In genomic region chr12:54284070-54284780, GRCh38 we compare ENCODE assay signal across 8 cellular contexts. TPM values are rescaled to one million over a fixed set of nuclear protein-coding genes. Genes with fewer than 3 reads are reported as not detected.
A peak's percentile ranks its signal among the peaks of the same experiment; 100 is the strongest.
DNase-seq lines count a peak whose midpoint lies in the region; ATAC-seq and TF ChIP-seq lines count a peak whose summit lies in the region.
"Not testable (repeated sequence)": the region's sequence is repeated elsewhere in the genome, so short reads cannot be mapped to it uniquely, and the experiment has no call there.

No MANE protein-coding gene starts in this region.

- not testable (repeated sequence) for H3K9me2 ChIP-seq in OCI-LY7 (ENCODE audit: insufficient read depth, low read length)

- H3K36me3 ChIP-seq in OCI-LY7 (ENCODE audit: insufficient read depth, low read length) (peaks cover 83% of the 10 kb centered on the region), duodenal mucosa (ENCODE audit: control insufficient read depth in 1 of 2, insufficient read depth in 2 of 2, low read length in 2 of 2) (peaks cover 42 to 57% of the 10 kb centered on the region in 2 donors), left ventricle myocardium inferior (peaks cover 74% of the 10 kb centered on the region)
- peaks cover 37 to 69% (median 53%) of the 10 kb centered on the region in 3 experiments for H3K36me3 ChIP-seq in naive thymus-derived CD4-positive, alpha-beta T cell (ENCODE audit: control insufficient read depth in 2 of 3, insufficient read depth in 3 of 3, low read length in 3 of 3)

- H3K23ac ChIP-seq in H9 (ENCODE audit: insufficient read length, low read depth, low read length), result not testable (repeated sequence)

- H3K4me3 Mint-ChIP-seq in H9; activated CD8-positive, alpha-beta memory T cell treated with anti-CD3 and anti-CD28 coated beads, Interleukin-2, amount 10 ng/mL, durations not matched to agents 7 days and 5 days: not testable (repeated sequence)
- H3K4me3 Mint-ChIP-seq in naive thymus-derived CD4-positive, alpha-beta T cell, result peak overlapping the region in 1 of 10 donors; percentile 60

- H3K36me3 Mint-ChIP-seq in H9 (ENCODE audit: insufficient read depth in 1 of 3, low read depth in 3 of 3), result peaks cover 0 to 18% (median 0%) of the 10 kb centered on the region in 3 experiments; a peak in 3 of 7 replicates
- H3K36me3 Mint-ChIP-seq in activated CD8-positive, alpha-beta memory T cell treated with anti-CD3 and anti-CD28 coated beads, Interleukin-2, amount 10 ng/mL, durations not matched to agents 7 days and 5 days, result peaks cover 33% of the 10 kb centered on the region
- H3K36me3 Mint-ChIP-seq in naive thymus-derived CD4-positive, alpha-beta T cell, result peaks cover 18 to 46% (median 37%) of the 10 kb centered on the region in 5 donors

- intact Hi-C loops in OCI-LY7 (cut with micrococcal nuclease; ENCODE audit: unreplicated experiment); left ventricle myocardium inferior (cut with micrococcal nuclease); naive thymus-derived CD4-positive, alpha-beta T cell (cut with micrococcal nuclease): not testable (repeated sequence)

- not testable (repeated sequence) for H4K5ac ChIP-seq in H9 (ENCODE audit: insufficient read length, low read depth, low read length)

- no CpG with 5 or more reads among the region's 2 CpGs for WGBS in H9 (ENCODE audit: extremely low coverage, insufficient read length, low lambda C conversion rate)

- H4K91ac ChIP-seq in H9 (ENCODE audit: insufficient read length, low read depth, low read length), result not testable (repeated sequence)

- not testable (repeated sequence) for H4K20me1 ChIP-seq in H9 (ENCODE audit: control insufficient read depth, insufficient read depth, insufficient read length)
- peaks cover 50% of the 10 kb centered on the region for H4K20me1 ChIP-seq in OCI-LY7 (ENCODE audit: insufficient read depth, low read length)

- H3K27ac Mint-ChIP-seq in H9, result peak overlapping the region in 2 of 3 experiments; percentile 44 to 91; a peak in 4 of 7 replicates
- peak overlapping the region; percentile 64 for H3K27ac Mint-ChIP-seq in activated CD8-positive, alpha-beta memory T cell treated with anti-CD3 and anti-CD28 coated beads, Interleukin-2, amount 10 ng/mL, durations not matched to agents 7 days and 5 days
- peak overlapping the region in 5 of 9 donors; percentile 16 to 84 (median 54) for H3K27ac Mint-ChIP-seq in naive thymus-derived CD4-positive, alpha-beta T cell

- H3K56ac ChIP-seq in H9 (ENCODE audit: insufficient read length, low read depth, low read length), result not testable (repeated sequence)

- H3K9me3 Mint-ChIP-seq in H9; activated CD8-positive, alpha-beta memory T cell treated with anti-CD3 and anti-CD28 coated beads, Interleukin-2, amount 10 ng/mL, durations not matched to agents 7 days and 5 days (ENCODE audit: low read depth); naive thymus-derived CD4-positive, alpha-beta T cell: not testable (repeated sequence)

- not testable (repeated sequence) for H2AFZ ChIP-seq in H9 (ENCODE audit: low read length); OCI-LY7 (ENCODE audit: low read length)

- not testable (repeated sequence) for TF ChIP-seq CTCF in AG04450 (IDR thresholded peaks at IDR 0.05; ENCODE audit: low read depth, low read length); H9 (conservative IDR thresholded peaks at IDR 0.05); OCI-LY7 (conservative IDR thresholded peaks at IDR 0.05; ENCODE audit: low read length); left ventricle myocardium inferior (IDR thresholded peaks at IDR 0.05; ENCODE audit: borderline replicate concordance)

- not testable (repeated sequence) for H2BK20ac ChIP-seq in H9 (ENCODE audit: low read depth, low read length, poor library complexity, severe bottlenecking)

- H2BK120ac ChIP-seq in H9 (ENCODE audit: low read depth, low read length, poor library complexity, severe bottlenecking), result not testable (repeated sequence)

- H3K14ac ChIP-seq in H9 (ENCODE audit: insufficient read depth, low read length), result not testable (repeated sequence)

- H3K4me1 ChIP-seq in H9 (ENCODE audit: insufficient read depth, low read length), result not testable (repeated sequence)
- H3K4me1 ChIP-seq in OCI-LY7 (ENCODE audit: insufficient read depth, low read length, poor library complexity, severe bottlenecking) (peaks cover 52% of the 10 kb centered on the region), duodenal mucosa (ENCODE audit: control insufficient read depth in 1 of 2, insufficient read depth in 2 of 2, low read length in 2 of 2) (peaks cover 54 to 65% of the 10 kb centered on the region in 2 donors), left ventricle myocardium inferior (peaks cover 73% of the 10 kb centered on the region)
- peaks cover 44% of the 10 kb centered on the region in 2 donors for H3K4me1 ChIP-seq in naive thymus-derived CD4-positive, alpha-beta T cell (ENCODE audit: control insufficient read depth in 2 of 2, insufficient read depth in 2 of 2, low read length in 2 of 2)

- H3K9me3 ChIP-seq in AG04450 (ENCODE audit: control insufficient read depth, insufficient read depth, low read length); H9 (ENCODE audit: control insufficient read depth, low read depth, low read length); OCI-LY7 (ENCODE audit: low read length); duodenal mucosa (ENCODE audit: control insufficient read depth in 1 of 2, low read length in 2 of 2); left ventricle myocardium inferior (replicated peaks); naive thymus-derived CD4-positive, alpha-beta T cell (ENCODE audit: control insufficient read depth in 2 of 3, low read length in 3 of 3): not testable (repeated sequence)

- not testable (repeated sequence) for H3K27me3 Mint-ChIP-seq in H9 (ENCODE audit: low read depth); activated CD8-positive, alpha-beta memory T cell treated with anti-CD3 and anti-CD28 coated beads, Interleukin-2, amount 10 ng/mL, durations not matched to agents 7 days and 5 days; naive thymus-derived CD4-positive, alpha-beta T cell

- H3T11ph ChIP-seq in H9 (ENCODE audit: low read length), result not testable (repeated sequence)

- H3K4ac ChIP-seq in H9 (ENCODE audit: low read depth, low read length), result not testable (repeated sequence)

- H3K27ac ChIP-seq in AG04450 (ENCODE audit: low read depth, low read length); H9 (ENCODE audit: insufficient read length, low read depth, low read length); OCI-LY7 (ENCODE audit: low read depth, low read length, poor library complexity, severe bottlenecking); duodenal mucosa (ENCODE audit: low read depth, low read length): not testable (repeated sequence)
- peak overlapping the region; percentile 4 for H3K27ac ChIP-seq in left ventricle myocardium inferior (replicated peaks)
- peak overlapping the region; percentile 92 for H3K27ac ChIP-seq in naive thymus-derived CD4-positive, alpha-beta T cell (ENCODE audit: low read depth, low read length)
- peak overlapping the region in 2 of 21 experiments; percentile 19 to 20 for H3K27ac ChIP-seq in skin epidermis

- not testable (repeated sequence) for H2BK15ac ChIP-seq in H9 (ENCODE audit: low read depth, low read length)

- H2BK12ac ChIP-seq in H9 (ENCODE audit: insufficient read length, low read depth, low read length), result not testable (repeated sequence)

- not testable (repeated sequence) for H3K79me1 ChIP-seq in H9 (ENCODE audit: insufficient read depth, low read depth, low read length, poor library complexity, severe bottlenecking)

- not testable (repeated sequence) for DNase-seq in AG04450 (ENCODE audit: low read depth, low spot score); H9; OCI-LY7 (ENCODE audit: low spot score); activated CD8-positive, alpha-beta memory T cell treated with anti-CD3 and anti-CD28 coated beads, Interleukin-2, amount 10 ng/mL, durations not matched to agents 7 days and 5 days; left ventricle myocardium inferior; naive thymus-derived CD4-positive, alpha-beta T cell

- POLR2A ChIA-PET in AG04450 (lab: Yijun Ruan, JAX) (interaction anchor here (1.0 kb wide), 1 partner anchor 75 kb away, joined by 4 read pairs; no protein-coding TSS in a partner anchor), OCI-LY7 (lab: Charles Lee) (interaction anchor here (0.8 to 1.2 kb wide), 4 partner anchors 15 to 267 kb away, joined by 3 read pairs; no protein-coding TSS in a partner anchor)
- POLR2A ChIA-PET in naive thymus-derived CD4-positive, alpha-beta T cell (lab: Charles Lee), result interaction anchor here (0.6 to 3.2 kb wide), 6 partner anchors 9 to 84 kb away, joined by 3 to 17 read pairs (median 4); no protein-coding TSS in a partner anchor

- H3K4me3 ChIP-seq in AG04450 (ENCODE audit: low read depth, low read length) (peak overlapping the region; percentile 93), OCI-LY7 (ENCODE audit: low read depth, low read length, poor library complexity, severe bottlenecking) (peak overlapping the region; percentile 89), duodenal mucosa (ENCODE audit: low read depth in 1 of 2, low read length in 2 of 2) (peak overlapping the region; percentile 88 to 100), left ventricle myocardium inferior (peak overlapping the region; percentile 81), skin epidermis (peak overlapping the region in 4 of 7 experiments; percentile 14 to 90 (median 82))
- H3K4me3 ChIP-seq in naive thymus-derived CD4-positive, alpha-beta T cell (ENCODE audit: low read length), result not testable (repeated sequence)

- not testable (repeated sequence) for H2AK5ac ChIP-seq in H9 (ENCODE audit: insufficient read length, low read length)

- peaks cover 26 to 38% of the 10 kb centered on the region in 2 experiments for H3K4me1 Mint-ChIP-seq in H9
- H3K4me1 Mint-ChIP-seq in activated CD8-positive, alpha-beta memory T cell treated with anti-CD3 and anti-CD28 coated beads, Interleukin-2, amount 10 ng/mL, durations not matched to agents 7 days and 5 days, result peaks cover 43% of the 10 kb centered on the region
- peaks cover 0 to 61% (median 43%) of the 10 kb centered on the region in 7 donors for H3K4me1 Mint-ChIP-seq in naive thymus-derived CD4-positive, alpha-beta T cell

- H3K9ac ChIP-seq in H9 (ENCODE audit: extremely low read depth, insufficient read length, low read length), result not testable (repeated sequence)
- peak overlapping the region; percentile 26 to 98 for H3K9ac ChIP-seq in duodenal mucosa (ENCODE audit: low read depth in 1 of 2, low read length in 2 of 2)

- CTCF ChIA-PET in AG04450 (lab: Charles Lee), result interaction anchor here (0.8 to 4.1 kb wide), 7 partner anchors 33 to 95 kb away, joined by 3 to 37 read pairs (median 3); partner anchors contain the start of gene COPZ1
- CTCF ChIA-PET in OCI-LY7 (lab: Charles Lee; ENCODE audit: unreplicated experiment), result not testable (repeated sequence)
- CTCF ChIA-PET in activated CD8-positive, alpha-beta memory T cell treated with anti-CD3 and anti-CD28 coated beads, Interleukin-2, amount 10 ng/mL, durations not matched to agents 7 days and 5 days (lab: Charles Lee), result interaction anchor here (0.7 to 3.1 kb wide), 8 partner anchors 7 to 84 kb away, joined by 3 to 21 read pairs (median 3); no protein-coding TSS in a partner anchor
- CTCF ChIA-PET in naive thymus-derived CD4-positive, alpha-beta T cell (lab: Charles Lee), result interaction anchor here (1.2 kb wide), 1 partner anchor 33 kb away, joined by 4 read pairs; no protein-coding TSS in a partner anchor

- H3K23me2 ChIP-seq in H9 (ENCODE audit: insufficient read length, low read depth, low read length, poor library complexity, severe bottlenecking), result not testable (repeated sequence)

- H3K18ac ChIP-seq in H9 (ENCODE audit: insufficient read length, low read depth, low read length), result not testable (repeated sequence)

- H2BK5ac ChIP-seq in H9 (ENCODE audit: insufficient read length, low read length), result not testable (repeated sequence)

- not testable (repeated sequence) for ATAC-seq in activated CD8-positive, alpha-beta memory T cell treated with anti-CD3 and anti-CD28 coated beads, Interleukin-2, amount 10 ng/mL, durations not matched to agents 7 days and 5 days; naive thymus-derived CD4-positive, alpha-beta T cell

- BruUV-seq in OCI-LY7 (replicated peaks; lab: Mats Ljungman, UMichigan), result TSS peak; percentile 57

- not testable (repeated sequence) for H4K8ac ChIP-seq in H9 (replicated peaks; ENCODE audit: insufficient read length, low read depth, low read length)

- H3K79me2 ChIP-seq in H9 (ENCODE audit: insufficient read depth, low read length), result not testable (repeated sequence)
- peaks cover 49% of the 10 kb centered on the region for H3K79me2 ChIP-seq in OCI-LY7 (ENCODE audit: insufficient read depth, low read depth, low read length)

- H3K27me3 ChIP-seq in AG04450 (ENCODE audit: control insufficient read depth, insufficient read depth, low read length); H9 (ENCODE audit: insufficient read depth, low read length); duodenal mucosa (ENCODE audit: control insufficient read depth in 1 of 2, insufficient read depth in 2 of 2, low read length in 2 of 2); left ventricle myocardium inferior (ENCODE audit: low read depth); naive thymus-derived CD4-positive, alpha-beta T cell (ENCODE audit: control insufficient read depth in 2 of 2, insufficient read depth in 2 of 2, low read length in 2 of 2): not testable (repeated sequence)

- not testable (repeated sequence) for H3K4me2 ChIP-seq in H9 (ENCODE audit: insufficient read depth, insufficient read length, low read length)
- H3K4me2 ChIP-seq in OCI-LY7 (ENCODE audit: low read length), result peak overlapping the region; percentile 70

RNA-seq across cellular contexts. Expression of gene HNRNPA1, which starts 3.7 kb away (rescaled TPM):
- polyA plus RNA-seq in AG04450 (2011; rRNA removed), result 741 and 845 TPM in 2 replicates
- polyA minus RNA-seq in AG04450 (2011; rRNA and poly(A)+ RNA removed), result 1,089 and 1,312 TPM in 2 replicates
- total RNA-seq in H9 (2021) (3,193 and 3,242 TPM in 2 replicates), OCI-LY7 (2022) (2,128 and 2,331 TPM in 2 replicates), left ventricle myocardium inferior (423 TPM)
- total RNA-seq in OCI-LY7 (2014; rRNA removed; shearing (Covaris generic)), result 713 and 899 TPM in 2 replicates
- total RNA-seq in activated CD8-positive, alpha-beta memory T cell treated with anti-CD3 and anti-CD28 coated beads, Interleukin-2, amount 10 ng/mL, durations not matched to agents 7 days and 5 days, result 1,000 to 10,000 TPM; 1,232 to 1,373 TPM
- 1,000 to 10,000 TPM; 1,019 to 1,660 (median 1,193) TPM for total RNA-seq in naive thymus-derived CD4-positive, alpha-beta T cell
- polyA plus RNA-seq in naive thymus-derived CD4-positive, alpha-beta T cell, result 1,000 to 10,000 TPM in 1 of 2 donors, 100 to 1,000 TPM in 1; 933 to 1,045 TPM

RNA-seq across cellular contexts. Expression of gene CBX5, which starts 4.3 kb away (rescaled TPM):
- 49.0 and 62.3 TPM in 2 replicates for polyA plus RNA-seq in AG04450 (2011; rRNA removed)
- polyA minus RNA-seq in AG04450 (2011; rRNA and poly(A)+ RNA removed), result 57.1 and 101 TPM in 2 replicates
- total RNA-seq in H9 (2021) (204 and 206 TPM in 2 replicates), OCI-LY7 (2022) (299 and 321 TPM in 2 replicates), left ventricle myocardium inferior (44.1 TPM)
- total RNA-seq in OCI-LY7 (2014; rRNA removed; shearing (Covaris generic)), result 97.8 and 115 TPM in 2 replicates
- 100 to 1,000 TPM; 102 to 113 TPM for total RNA-seq in activated CD8-positive, alpha-beta memory T cell treated with anti-CD3 and anti-CD28 coated beads, Interleukin-2, amount 10 ng/mL, durations not matched to agents 7 days and 5 days
- 100 to 1,000 TPM in 1 of 5 experiments, 10 to 100 TPM in 4; 40.3 to 133 (median 77.2) TPM for total RNA-seq in naive thymus-derived CD4-positive, alpha-beta T cell
- polyA plus RNA-seq in naive thymus-derived CD4-positive, alpha-beta T cell, result 10 to 100 TPM; 28.2 to 34.5 TPM

RNA-seq across cellular contexts. Expression of gene NFE2, which starts 16.6 kb away (rescaled TPM):
- polyA plus RNA-seq in AG04450 (2011; rRNA removed), result 0.25 and 0.37 TPM in 2 replicates
- 0.30 and 0.41 TPM in 2 replicates for polyA minus RNA-seq in AG04450 (2011; rRNA and poly(A)+ RNA removed)
- 1.2 and 1.5 TPM in 2 replicates for total RNA-seq in H9 (2021)
- total RNA-seq in OCI-LY7 (2014; rRNA removed; shearing (Covaris generic)), result not detected in 2 replicates
- total RNA-seq in OCI-LY7 (2022), result not detected in 2 replicates
- not detected for total RNA-seq in activated CD8-positive, alpha-beta memory T cell treated with anti-CD3 and anti-CD28 coated beads, Interleukin-2, amount 10 ng/mL, durations not matched to agents 7 days and 5 days
- total RNA-seq in left ventricle myocardium inferior, result 0.71 TPM
- 10 to 100 TPM in 1 of 5 experiments, 1 to 10 TPM in 1, not detected in 3; 2.0 to 23.3 TPM for total RNA-seq in naive thymus-derived CD4-positive, alpha-beta T cell
- under 1 TPM in 1 of 2 donors, not detected in 1; 0.61 TPM for polyA plus RNA-seq in naive thymus-derived CD4-positive, alpha-beta T cell

RNA-seq across cellular contexts. Expression of gene COPZ1, which starts 40.7 kb away (rescaled TPM):
- 355 and 404 TPM in 2 replicates for polyA plus RNA-seq in AG04450 (2011; rRNA removed)
- 137 and 153 TPM in 2 replicates for polyA minus RNA-seq in AG04450 (2011; rRNA and poly(A)+ RNA removed)
- total RNA-seq in H9 (2021) (104 TPM in 2 replicates), OCI-LY7 (2022) (114 and 121 TPM in 2 replicates), left ventricle myocardium inferior (110 TPM)
- total RNA-seq in OCI-LY7 (2014; rRNA removed; shearing (Covaris generic)), result 77.5 and 86.0 TPM in 2 replicates
- 100 to 1,000 TPM in 1 of 2 experiments, 10 to 100 TPM in 1; 90.8 to 104 TPM for total RNA-seq in activated CD8-positive, alpha-beta memory T cell treated with anti-CD3 and anti-CD28 coated beads, Interleukin-2, amount 10 ng/mL, durations not matched to agents 7 days and 5 days
- 100 to 1,000 TPM in 1 of 5 experiments, 10 to 100 TPM in 4; 47.5 to 141 (median 80.0) TPM for total RNA-seq in naive thymus-derived CD4-positive, alpha-beta T cell
- 100 to 1,000 TPM; 131 to 171 TPM for polyA plus RNA-seq in naive thymus-derived CD4-positive, alpha-beta T cell
